17 cellular contexts compared by ENCODE assay signal in genomic region chr4:26220704-26221103, GRCh38.
DNase-seq lines count a peak whose midpoint lies in the region; ATAC-seq and TF ChIP-seq lines count a peak whose summit lies in the region.
"Had no signal": no experiment of that assay in that cellular context is flagged by ENCODE, and none has a peak within 500 bp of the region (broad histone marks: within the 10 kb centered on the region; RNA-seq: fewer than 3 reads in every experiment).

No MANE protein-coding gene starts in this region.

- no peaks in the 10 kb centered on the region for H4K20me1 ChIP-seq in fibroblast of lung (ENCODE audit: control insufficient read depth, extremely low read depth, insufficient read depth, low read length)

- no peaks in the 10 kb centered on the region for H3K79me2 ChIP-seq in fibroblast of lung (ENCODE audit: control insufficient read depth, insufficient read depth, low read length)

- H3K9me3 Mint-ChIP-seq in MCF 10A (ENCODE audit: unreplicated experiment) = no peaks in the 10 kb centered on the region
- H3K9me3 Mint-ChIP-seq: activated naive CD8-positive, alpha-beta T cell treated with anti-CD3 and anti-CD28 coated beads, Interleukin-2, amount 50 U/mL, for 24 hours; memory B cell had no signal

- ATAC-seq in HG03025 (IDR thresholded peaks at IDR 0.05; ENCODE audit: low FRiP score, unreplicated experiment) = no peak
- ATAC-seq: A549; activated CD4-positive, CD25-positive, alpha-beta regulatory T cell treated with anti-CD3 and anti-CD28 coated beads, Interleukin-2, amount 50 U/mL, for 24 hours; activated naive CD8-positive, alpha-beta T cell treated with anti-CD3 and anti-CD28 coated beads, Interleukin-2, amount 50 U/mL, for 24 hours had no signal

- H3K27ac ChIP-seq in breast epithelium = no peak overlapping the region
- H3K27ac ChIP-seq in SJCRH30 = 0 out of 2 replicates have a peak overlapping the region, but pooled peaks have one; percentile 7
- H3K27ac ChIP-seq in fibroblast of lung (ENCODE audit: insufficient read depth, low read length) = no peak overlapping the region
- H3K27ac ChIP-seq: A549, esophagus squamous epithelium, HL-60, neutrophil had no signal

- TF ChIP-seq POLR2A in breast epithelium (IDR thresholded peaks at IDR 0.05) = no peak

- no peak overlapping the region for H3K4me3 Mint-ChIP-seq in MCF 10A (ENCODE audit: unreplicated experiment)
- H3K4me3 Mint-ChIP-seq: activated naive CD8-positive, alpha-beta T cell treated with anti-CD3 and anti-CD28 coated beads, Interleukin-2, amount 50 U/mL, for 24 hours; memory B cell had no signal

- H3K4me1 ChIP-seq in breast epithelium (no peaks in the 10 kb centered on the region), SJCRH30 (peaks cover 16% of the 10 kb centered on the region), fibroblast of lung (ENCODE audit: control insufficient read depth, extremely low read depth, insufficient read depth, low read length) (no peaks in the 10 kb centered on the region)
- H3K4me1 ChIP-seq: A549 had no signal

- H3K4me1 Mint-ChIP-seq in MCF 10A (ENCODE audit: insufficient read depth, unreplicated experiment) = peaks cover 27% of the 10 kb centered on the region
- H3K4me1 Mint-ChIP-seq: activated naive CD8-positive, alpha-beta T cell treated with anti-CD3 and anti-CD28 coated beads, Interleukin-2, amount 50 U/mL, for 24 hours had no signal

- BruUV-seq in MCF 10A (replicated peaks; lab: Mats Ljungman, UMichigan) = no TSS peak

- H2AFZ ChIP-seq in fibroblast of lung (ENCODE audit: low read length) = no peak overlapping the region

- H3K27me3 ChIP-seq in breast epithelium (no peaks in the 10 kb centered on the region), SJCRH30 (no peaks in the 10 kb centered on the region), fibroblast of lung (ENCODE audit: control insufficient read depth, insufficient read depth, low read length) (no peaks in the 10 kb centered on the region)
- H3K27me3 ChIP-seq: neutrophil had no signal

- TF ChIP-seq CTCF in MCF 10A (IDR thresholded peaks at IDR 0.05; ENCODE audit: unreplicated experiment) (no peak), breast epithelium (IDR thresholded peaks at IDR 0.05) (no peak), fibroblast of lung (conservative IDR thresholded peaks at IDR 0.05 in 1 of 2, IDR thresholded peaks at IDR 0.05 in 1 of 2; ENCODE audit: low read depth in 1 of 2, low read length in 2 of 2) (no peak)

- DNase-seq in MCF 10A (ENCODE audit: unreplicated experiment) = peak; percentile 63
- DNase-seq in breast epithelium (ENCODE audit: low spot score in 2 of 2) = no peak
- DNase-seq in SJCRH30 = peak in 1 of 2 experiments; percentile 21
- DNase-seq in fibroblast of lung (ENCODE audit: low read depth in 2 of 2) = peak; percentile 78 to 81
- no peak for DNase-seq in Ammon's horn (ENCODE audit: low spot score)
- no peak for DNase-seq in NCI-H1694 (lab: John Stamatoyannopoulos, UW)
- DNase-seq in CD1c-positive myeloid dendritic cell (ENCODE audit: extremely low spot score) = no peak
- DNase-seq: activated naive CD8-positive, alpha-beta T cell treated with anti-CD3 and anti-CD28 coated beads, Interleukin-2, amount 50 U/mL, for 24 hours; esophagus squamous epithelium; H7; NCI-H2171 had no signal

- H3K9me3 ChIP-seq in breast epithelium = no peaks in the 10 kb centered on the region
- H3K9me3 ChIP-seq in SJCRH30 (replicated peaks) = no peaks in the 10 kb centered on the region
- H3K9me3 ChIP-seq in fibroblast of lung (ENCODE audit: control insufficient read depth, insufficient read depth, low read depth, low read length) = no peaks in the 10 kb centered on the region
- H3K9me3 ChIP-seq: A549, esophagus squamous epithelium, neutrophil had no signal

- H3K36me3 ChIP-seq in breast epithelium = no peaks in the 10 kb centered on the region
- H3K36me3 ChIP-seq in SJCRH30 = no peaks in the 10 kb centered on the region
- no peaks in the 10 kb centered on the region for H3K36me3 ChIP-seq in fibroblast of lung (ENCODE audit: control insufficient read depth, insufficient read depth, low read length)
- H3K36me3 ChIP-seq: esophagus squamous epithelium, neutrophil had no signal

- H3K36me3 Mint-ChIP-seq in MCF 10A (ENCODE audit: insufficient read depth, unreplicated experiment) = no peaks in the 10 kb centered on the region
- H3K36me3 Mint-ChIP-seq: memory B cell had no signal

- H3K27ac Mint-ChIP-seq in MCF 10A (ENCODE audit: low read depth, unreplicated experiment) = no peak overlapping the region
- H3K27ac Mint-ChIP-seq: activated naive CD8-positive, alpha-beta T cell treated with anti-CD3 and anti-CD28 coated beads, Interleukin-2, amount 50 U/mL, for 24 hours; memory B cell had no signal

- H3K27me3 Mint-ChIP-seq in MCF 10A (ENCODE audit: insufficient read depth, unreplicated experiment) = no peaks in the 10 kb centered on the region
- H3K27me3 Mint-ChIP-seq: activated naive CD8-positive, alpha-beta T cell treated with anti-CD3 and anti-CD28 coated beads, Interleukin-2, amount 50 U/mL, for 24 hours had no signal

- CTCF ChIA-PET in MCF 10A (lab: Yijun Ruan, JAX) = no interaction called here

- POLR2A ChIA-PET in MCF 10A (lab: Yijun Ruan, JAX) = no interaction called here

- H3K9ac ChIP-seq in fibroblast of lung (ENCODE audit: insufficient read depth, low read length) = no peak overlapping the region

- intact Hi-C loops in MCF 10A (cut with micrococcal nuclease) = loop anchor here (1.0 kb wide), 1 partner anchor 23 kb away; no protein-coding TSS in a partner anchor
- intact Hi-C loops in breast epithelium (cut with DNase I; ENCODE audit: low total_unique reads) = loop anchor here (10.0 kb wide), 2 partner anchors 1134 to 1256 kb away; no protein-coding TSS in a partner anchor

- H3K4me3 ChIP-seq in breast epithelium (no peak overlapping the region), SJCRH30 (no peak overlapping the region), fibroblast of lung (replicated peaks in 1 of 4; ENCODE audit: control extremely low read depth in 1 of 4, insufficient read depth in 1 of 4, low read depth in 3 of 4, low read length in 4 of 4) (no peak overlapping the region)
- H3K4me3 ChIP-seq: A549, esophagus squamous epithelium had no signal

- H3K4me2 ChIP-seq in fibroblast of lung (ENCODE audit: extremely low read depth, insufficient read depth, low read length) = no peak overlapping the region
- H3K4me2 ChIP-seq: A549 had no signal

Comparison
In these comparisons a context has a peak if more than half of its experiments do, and no peak if none do; other contexts are left out.
1. DNase-seq: peak in MCF 10A (single experiment) and fibroblast of lung (2 of 2); none in breast epithelium (0 of 2), Ammon's horn (single experiment), NCI-H1694 (single experiment) and CD1c-positive myeloid dendritic cell (single experiment).